Comparison of ENCODE assay signal across 8 cellular contexts in the genomic region with DNA sequence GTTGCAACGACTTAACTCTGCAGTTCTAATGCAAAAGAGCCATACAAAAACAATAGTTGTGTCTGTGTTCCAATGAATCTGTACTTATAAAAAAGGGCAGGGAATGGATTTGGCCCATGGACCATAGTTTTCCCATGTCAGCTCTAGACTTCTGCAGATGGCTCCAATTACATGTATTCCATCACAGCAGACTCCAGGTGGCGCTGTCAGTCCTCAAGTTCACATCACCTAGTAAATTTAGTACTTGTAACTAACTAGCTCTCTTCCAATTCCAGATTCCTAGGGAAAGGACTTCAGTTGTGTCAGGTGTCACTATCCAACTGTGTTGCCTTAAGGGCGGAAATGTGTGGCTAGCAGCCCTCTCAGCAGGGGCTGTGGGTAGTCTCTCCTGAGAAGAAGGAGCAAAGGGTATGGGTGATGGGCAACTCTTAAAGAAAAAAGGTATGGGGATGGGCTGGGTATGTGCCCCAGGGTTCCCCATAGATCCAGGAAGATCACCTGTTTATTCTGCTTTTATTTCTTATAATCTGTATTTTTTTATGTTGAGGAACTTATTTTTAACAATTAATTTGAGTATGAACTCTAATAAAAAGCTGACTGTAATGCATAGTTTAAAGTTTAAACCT.
A peak's percentile ranks its signal among the peaks of the same experiment; 100 is the strongest.
DNase-seq lines count a peak whose midpoint lies in the region; ATAC-seq and TF ChIP-seq lines count a peak whose summit lies in the region.

No MANE protein-coding gene starts in this region.

- no peaks in the 10 kb centered on the region; the same call in 1 of the 2 replicates for H3K36me3 ChIP-seq in GM06990 (ENCODE audit: control insufficient read depth, insufficient read depth, low read length)

- H3K4me3 ChIP-seq in GM06990 (replicated peaks; ENCODE audit: low read depth, low read length) (no peak overlapping the region), NB4 (ENCODE audit: low read depth, low read length) (no peak overlapping the region), astrocyte of the cerebellum (ENCODE audit: low read depth, low read length) (no peak overlapping the region)

- TF ChIP-seq POLR2A in NB4 (IDR thresholded peaks at IDR 0.05; ENCODE audit: extremely low read depth, insufficient read length) = no peak

- no peaks in the 10 kb centered on the region for H3K27me3 ChIP-seq in GM06990 (replicated peaks; ENCODE audit: control insufficient read depth, insufficient read depth, low read length)

- ATAC-seq in GM18519 (IDR thresholded peaks at IDR 0.05; ENCODE audit: low FRiP score, unreplicated experiment) = no peak

- peak; percentile 85 for TF ChIP-seq CTCF in GM06990 (IDR thresholded peaks at IDR 0.05; ENCODE audit: insufficient read depth, low read length, poor library complexity, severe bottlenecking)
- TF ChIP-seq CTCF in NB4 (IDR thresholded peaks at IDR 0.05; ENCODE audit: low read depth, low read length) = peak; percentile 67
- TF ChIP-seq CTCF in astrocyte of the cerebellum (IDR thresholded peaks at IDR 0.05; ENCODE audit: low read depth, low read length, missing control alignments) = peak; percentile 79

- in situ Hi-C loops in astrocyte of the cerebellum (cut with HindIII; ENCODE audit: low sequenced_read_pairs) = no loop called here

- DNase-seq in GM06990 (ENCODE audit: extremely low read depth, insufficient read length) = no peak
- DNase-seq in NB4 (ENCODE audit: low read depth) = peak; percentile 71
- DNase-seq in T-helper 22 cell (ENCODE audit: low read depth) = peak; percentile 18
- DNase-seq in astrocyte of the cerebellum (ENCODE audit: low read depth) = peak; percentile 77
- DNase-seq in iPS DF 19.7 (ENCODE audit: low read depth, low spot score) = peak; percentile 86
- peak; percentile 25 to 64 for DNase-seq in stimulated activated CD4-positive, alpha-beta T cell treated with anti-CD3 and anti-CD28 coated beads, Interleukin-12 subunit alpha, Interleukin-12 subunit beta, amount 100 ng/mL, for 24 hours (ENCODE audit: low read depth in 2 of 2)
- no peak for DNase-seq in GM19240 (ENCODE audit: insufficient read length, low spot score)

Comparison
In these comparisons a context has a peak if more than half of its experiments do, and no peak if none do; other contexts are left out.
1. DNase-seq: peak in NB4 (single experiment), T-helper 22 cell (single experiment), astrocyte of the cerebellum (single experiment), iPS DF 19.7 (single experiment) and stimulated activated CD4-positive, alpha-beta T cell treated with anti-CD3 and anti-CD28 coated beads, Interleukin-12 subunit alpha, Interleukin-12 subunit beta, amount 100 ng/mL, for 24 hours (2 of 2); none in GM06990 (single experiment) and GM19240 (single experiment).
2. Peak in every context shown above with its lines, with median percentiles within 50 percentile points of each other: CTCF ChIP-seq.